8 cellular contexts compared by ENCODE assay signal in the genomic region with DNA sequence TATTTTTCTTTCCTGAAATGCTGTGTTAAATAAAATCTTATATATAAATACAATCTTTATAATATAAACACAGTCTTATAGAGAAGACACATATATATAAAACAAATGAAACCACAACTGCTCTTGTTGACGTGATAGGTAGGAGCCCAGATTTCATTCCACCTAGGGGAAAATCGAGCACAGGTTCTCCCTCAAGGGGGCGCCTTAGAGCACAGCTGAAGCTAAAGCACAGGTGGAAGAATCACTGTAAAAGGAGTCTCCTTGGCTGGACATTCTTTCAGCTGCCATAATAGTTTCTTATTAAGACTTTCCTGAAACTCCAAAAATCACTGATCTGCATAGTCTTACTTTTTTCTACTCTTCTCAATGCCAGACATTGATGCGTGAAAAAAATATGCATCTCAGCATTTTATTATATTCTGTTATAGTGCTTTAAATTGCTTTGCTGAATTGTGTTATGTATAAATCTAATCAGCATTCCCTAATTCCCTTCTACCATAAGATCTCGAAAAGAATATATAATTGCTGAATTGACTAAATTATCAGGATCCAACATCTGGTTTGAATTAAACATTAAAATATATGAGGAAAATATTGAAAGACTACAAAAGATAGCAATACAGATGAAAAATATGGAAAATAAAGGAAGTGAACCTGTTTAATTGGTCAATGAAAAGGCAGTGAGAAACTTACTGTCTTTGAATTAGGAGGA. TPM values are rescaled to one million over a fixed set of nuclear protein-coding genes. Genes with fewer than 3 reads are reported as not detected.
A peak's percentile ranks its signal among the peaks of the same experiment; 100 is the strongest.
DNase-seq lines count a peak whose midpoint lies in the region; ATAC-seq and TF ChIP-seq lines count a peak whose summit lies in the region.

No MANE protein-coding gene starts in this region.

- ATAC-seq in GM21529 (IDR thresholded peaks at IDR 0.05; ENCODE audit: unreplicated experiment) (peak; percentile 68), GM18519 (IDR thresholded peaks at IDR 0.05; ENCODE audit: low FRiP score, unreplicated experiment) (no peak)

- H3K9me3 ChIP-seq in SJCRH30 (replicated peaks): no peaks in the 10 kb centered on the region
- no peaks in the 10 kb centered on the region for H3K9me3 ChIP-seq in smooth muscle cell (replicated peaks; ENCODE audit: low read depth)

- POLR2A ChIA-PET in BJ (lab: Charles Lee): no interaction called here

- H3K4me3 ChIP-seq in BJ (ENCODE audit: low read depth, low read length): no peak overlapping the region
- no peak overlapping the region for H3K4me3 ChIP-seq in SJCRH30
- no peak overlapping the region for H3K4me3 ChIP-seq in fibroblast of mammary gland (ENCODE audit: control insufficient read depth, low read depth, low read length)
- no peak overlapping the region for H3K4me3 ChIP-seq in smooth muscle cell
- no peak overlapping the region for H3K4me3 ChIP-seq in coronary artery

- H3K27me3 ChIP-seq in BJ (ENCODE audit: control insufficient read depth, insufficient read depth, low read length) (no peaks in the 10 kb centered on the region), SJCRH30 (no peaks in the 10 kb centered on the region), smooth muscle cell (ENCODE audit: low read depth) (peaks cover 3% of the 10 kb centered on the region)

- WGBS in smooth muscle cell (ENCODE audit: low lambda C conversion rate): 34% methylated on average over 5 of the region's 5 CpGs

- H3K36me3 ChIP-seq in BJ (ENCODE audit: control insufficient read depth, insufficient read depth, low read length) (no peaks in the 10 kb centered on the region), SJCRH30 (no peaks in the 10 kb centered on the region), smooth muscle cell (ENCODE audit: low read depth) (no peaks in the 10 kb centered on the region)

- TF ChIP-seq CTCF in BJ (IDR thresholded peaks at IDR 0.05; ENCODE audit: insufficient read depth, low read depth, low read length): peak; percentile 32
- TF ChIP-seq CTCF in fibroblast of mammary gland (conservative IDR thresholded peaks at IDR 0.05; ENCODE audit: control insufficient read depth, insufficient read depth, low read depth, low read length): peak; percentile 57
- peak; percentile 36 for TF ChIP-seq CTCF in smooth muscle cell (IDR thresholded peaks at IDR 0.05; ENCODE audit: borderline replicate concordance, insufficient read depth, poor library complexity, severe bottlenecking)
- no peak for TF ChIP-seq CTCF in coronary artery (IDR thresholded peaks at IDR 0.05)

- H3K4me1 ChIP-seq in SJCRH30 (no peaks in the 10 kb centered on the region), smooth muscle cell (ENCODE audit: low read depth) (no peaks in the 10 kb centered on the region)

- no peak overlapping the region for H2AFZ ChIP-seq in smooth muscle cell (ENCODE audit: low read depth)

- CTCF ChIA-PET in BJ (lab: Yijun Ruan, JAX): interaction anchor here (1.1 to 1.2 kb wide), 3 partner anchors 10 to 13 kb away, joined by 3 to 6 read pairs (median 3); no protein-coding TSS in a partner anchor

- H4K20me1 ChIP-seq in smooth muscle cell (ENCODE audit: low read depth): no peaks in the 10 kb centered on the region

- DNase-seq in BJ (ENCODE audit: low read depth): no peak
- DNase-seq in SJCRH30: peak; percentile 21 to 51
- DNase-seq in fibroblast of mammary gland (ENCODE audit: low read depth): no peak
- no peak for DNase-seq in smooth muscle cell (lab: John Stamatoyannopoulos, UW; ENCODE audit: unreplicated experiment)
- DNase-seq in stimulated activated naive CD4-positive, alpha-beta T cell (lab: John Stamatoyannopoulos, UW): no peak
- DNase-seq in coronary artery (ENCODE audit: low spot score): no peak

- no peaks in the 10 kb centered on the region for H3F3A ChIP-seq in smooth muscle cell (ENCODE audit: low read depth)

- no peak overlapping the region for H3K9ac ChIP-seq in smooth muscle cell (ENCODE audit: low read depth)

- H3K27ac ChIP-seq in SJCRH30 (no peak overlapping the region), smooth muscle cell (ENCODE audit: low read depth) (no peak overlapping the region), coronary artery (no peak overlapping the region)

- H3K79me2 ChIP-seq in smooth muscle cell (ENCODE audit: low read depth): no peaks in the 10 kb centered on the region

- no peak overlapping the region for H3K4me2 ChIP-seq in smooth muscle cell

RNA-seq across cellular contexts. Expression of a gene that starts 25.5 kb away (rescaled TPM):
- 0.17 and 0.42 TPM in 2 replicates for polyA plus RNA-seq in BJ (2011; rRNA removed)
- polyA minus RNA-seq in BJ (2011; rRNA and poly(A)+ RNA removed): not detected in 2 replicates
- total RNA-seq in SJCRH30 (2014; rRNA removed; shearing (Covaris generic)): 0.08 TPM in 1 of 2 replicates, not detected in the other
- total RNA-seq in smooth muscle cell: not detected in 2 replicates
- not detected in 2 replicates for polyA plus RNA-seq in smooth muscle cell

Comparison
In these comparisons a context has a peak if more than half of its experiments do, and no peak if none do; other contexts are left out.
1. DNase-seq: peak in SJCRH30 (2 of 2); none in BJ (single experiment), fibroblast of mammary gland (single experiment), smooth muscle cell (single experiment), stimulated activated naive CD4-positive, alpha-beta T cell (0 of 6) and coronary artery (single experiment).